ENCODE assay signal across 25 cellular contexts in the genomic region with DNA sequence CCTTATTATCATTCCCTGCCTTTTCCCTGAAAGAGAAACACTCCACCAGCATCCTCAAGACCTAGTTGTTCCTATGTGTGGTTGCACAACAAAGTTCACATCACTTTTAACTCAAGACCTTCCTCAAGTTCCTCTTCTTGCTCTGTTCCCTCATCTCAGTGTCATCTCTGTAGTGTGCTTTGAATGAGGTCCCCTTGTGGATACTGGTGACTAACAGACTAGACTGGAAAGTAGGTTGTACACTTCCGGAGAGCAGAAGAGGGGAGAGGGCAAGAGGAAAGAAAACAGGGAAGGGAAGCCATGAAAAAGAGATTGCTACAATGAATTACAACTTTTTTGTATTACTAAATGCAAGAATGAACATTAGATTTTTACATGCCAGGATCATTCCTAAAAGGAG.
DNase-seq lines count a peak whose midpoint lies in the region; ATAC-seq, FAIRE-seq and TF ChIP-seq lines count a peak whose summit lies in the region.
"Had no signal": no experiment of that assay in that cellular context is flagged by ENCODE, and none has a peak within 500 bp of the region (broad histone marks: within the 10 kb centered on the region; RNA-seq: fewer than 3 reads in every experiment).

No MANE protein-coding gene starts in this region.

- H3K27ac Mint-ChIP-seq in stimulated activated naive CD8-positive, alpha-beta T cell treated with anti-CD3 and anti-CD28 coated beads, Interleukin-15, amount 100 ng/mL, for 72 hours: no peak overlapping the region
- H3K27ac Mint-ChIP-seq: activated B cell treated with CpG ODN at 0.5 μM for 24 hours; activated CD4-positive, alpha-beta memory T cell treated with anti-CD3 and anti-CD28 coated beads for 36 hours; CD4-positive, CD25-positive, alpha-beta regulatory T cell; stimulated activated naive CD8-positive, alpha-beta T cell treated with anti-CD3 and anti-CD28 coated beads, Interleukin-15, Interleukin-2, amounts not matched to agents 100 ng/mL and 50 ng/mL, for 24 hours had no signal

- no peaks in the 10 kb centered on the region for H3K79me2 ChIP-seq in GM12878 (ENCODE audit: control insufficient read depth, insufficient read depth, low read length)
- H3K79me2 ChIP-seq in osteoblast (ENCODE audit: insufficient read depth, low read length): no peaks in the 10 kb centered on the region

- H3K36me3 ChIP-seq in GM12878 (ENCODE audit: control insufficient read depth in 2 of 2, insufficient read depth in 2 of 2, low read length in 1 of 2) (no peaks in the 10 kb centered on the region), osteoblast (ENCODE audit: insufficient read depth, low read length) (no peaks in the 10 kb centered on the region), pancreas (no peaks in the 10 kb centered on the region)
- H3K36me3 ChIP-seq: ovary, SJSA1 had no signal

- POLR2A ChIA-PET in GM12878 (lab: Charles Lee): no interaction called here

- FAIRE-seq in GM12878 (lab: Jason Lieb, UNC): no peak
- FAIRE-seq in pancreas (lab: Jason Lieb, UNC): no peak

- H2AFZ ChIP-seq in GM12878 (ENCODE audit: control insufficient read depth, low read depth, low read length): no peak overlapping the region
- H2AFZ ChIP-seq in osteoblast (ENCODE audit: low read length): peak overlapping the region; percentile 19
- H2AFZ ChIP-seq: PC-9 had no signal

- BruUV-seq in GM12878 (replicated peaks; lab: Mats Ljungman, UMichigan): no TSS peak

- no peak for TF ChIP-seq RAD21 in GM12878 (IDR thresholded peaks at IDR 0.05; ENCODE audit: insufficient read depth, low read depth, low read length)

- H3K27me3 ChIP-seq in GM12878 (replicated peaks in 1 of 2; ENCODE audit: control insufficient read depth in 2 of 2, insufficient read depth in 2 of 2, low read length in 1 of 2): no peaks in the 10 kb centered on the region
- H3K27me3 ChIP-seq in osteoblast (ENCODE audit: insufficient read depth, low read length): no peaks in the 10 kb centered on the region
- no peaks in the 10 kb centered on the region for H3K27me3 ChIP-seq in pancreas
- H3K27me3 ChIP-seq: ovary, SJSA1 had no signal

- H3K4me3 ChIP-seq in NB4 (ENCODE audit: low read depth, low read length) (no peak overlapping the region), GM12878 (no peak overlapping the region), osteoblast (ENCODE audit: insufficient read depth, low read length) (no peak overlapping the region), pancreas (no peak overlapping the region)
- H3K4me3 ChIP-seq: ovary, PC-9, SJSA1 had no signal

- H3K36me3 Mint-ChIP-seq in activated T-cell treated with anti-CD3 and anti-CD28 coated beads, Interleukin-2, amount 50 U/mL, for 4 hours (ENCODE audit: insufficient read depth): no peaks in the 10 kb centered on the region
- H3K36me3 Mint-ChIP-seq: activated CD4-positive, alpha-beta memory T cell treated with anti-CD3 and anti-CD28 coated beads for 36 hours; CD4-positive, CD25-positive, alpha-beta regulatory T cell had no signal

- in situ Hi-C loops in GM12878 (cut with MboI): no loop called here

- TF ChIP-seq EP300 in GM12878 (IDR thresholded peaks at IDR 0.05; ENCODE audit: borderline replicate concordance in 1 of 2, control insufficient read depth in 1 of 2, low read depth in 2 of 2, low read length in 2 of 2): no peak

- H3K27ac ChIP-seq in GM12878 (ENCODE audit: control insufficient read depth, insufficient read depth): no peak overlapping the region
- H3K27ac ChIP-seq in osteoblast (ENCODE audit: low read depth, low read length): no peak overlapping the region
- no peak overlapping the region for H3K27ac ChIP-seq in pancreas
- H3K27ac ChIP-seq: ovary, PC-9, SJSA1 had no signal

- H3K9ac ChIP-seq in GM12878 (ENCODE audit: control insufficient read depth, insufficient read depth, low read length): no peak overlapping the region

- ATAC-seq in GM12878 (peak; percentile 36; the same call in 1 of the 3 replicates), pancreas (no peak)
- ATAC-seq in stimulated activated naive CD8-positive, alpha-beta T cell treated with anti-CD3 and anti-CD28 coated beads, Interleukin-15, amount 100 ng/mL, for 72 hours: no peak
- ATAC-seq in activated T-cell treated with anti-CD3 and anti-CD28 coated beads, Interleukin-2, amount 50 U/mL, for 4 hours: no peak
- ATAC-seq: right cardiac atrium had no signal

- H3K4me3 Mint-ChIP-seq in stimulated activated naive CD8-positive, alpha-beta T cell treated with anti-CD3 and anti-CD28 coated beads, Interleukin-15, amount 100 ng/mL, for 72 hours: no peak overlapping the region
- H3K4me3 Mint-ChIP-seq in activated T-cell treated with anti-CD3 and anti-CD28 coated beads, Interleukin-2, amount 50 U/mL, for 4 hours: no peak overlapping the region
- H3K4me3 Mint-ChIP-seq: activated B cell treated with CpG ODN at 0.5 μM for 24 hours; activated CD4-positive, alpha-beta memory T cell treated with anti-CD3 and anti-CD28 coated beads for 36 hours; CD4-positive, CD25-positive, alpha-beta regulatory T cell; stimulated activated naive CD8-positive, alpha-beta T cell treated with anti-CD3 and anti-CD28 coated beads, Interleukin-15, Interleukin-2, amounts not matched to agents 100 ng/mL and 50 ng/mL, for 24 hours had no signal

- no peaks in the 10 kb centered on the region for H3K27me3 Mint-ChIP-seq in stimulated activated naive CD8-positive, alpha-beta T cell treated with anti-CD3 and anti-CD28 coated beads, Interleukin-15, amount 100 ng/mL, for 72 hours
- no peaks in the 10 kb centered on the region for H3K27me3 Mint-ChIP-seq in activated T-cell treated with anti-CD3 and anti-CD28 coated beads, Interleukin-2, amount 50 U/mL, for 4 hours (ENCODE audit: low read depth)
- H3K27me3 Mint-ChIP-seq: activated B cell treated with CpG ODN at 0.5 μM for 24 hours; activated CD4-positive, alpha-beta memory T cell treated with anti-CD3 and anti-CD28 coated beads for 36 hours; CD4-positive, CD25-positive, alpha-beta regulatory T cell; stimulated activated naive CD8-positive, alpha-beta T cell treated with anti-CD3 and anti-CD28 coated beads, Interleukin-15, Interleukin-2, amounts not matched to agents 100 ng/mL and 50 ng/mL, for 24 hours had no signal

- WGBS in GM12878 (ENCODE audit: insufficient coverage, insufficient replicate concordance, low lambda C conversion rate, missing lambda C conversion rate): 0% methylated on average over 1 of the region's 1 CpG
- 85 to 96% methylated on average over 1 of the region's 1 CpG for WGBS in pancreas, 2 donors

- intact Hi-C loops in GM12878 (cut with micrococcal nuclease; ENCODE audit: unreplicated experiment) (no loop called here), pancreas (cut with DNase I) (no loop called here)

- RAD21 ChIA-PET in GM12878 (lab: Charles Lee; ENCODE audit: unreplicated experiment): no interaction called here

- H3K4me2 ChIP-seq in GM12878 (ENCODE audit: control insufficient read depth, insufficient read depth) (no peak overlapping the region), osteoblast (ENCODE audit: insufficient read depth, low read length) (no peak overlapping the region)
- H3K4me2 ChIP-seq: PC-9 had no signal

- SMC1A ChIA-PET in GM12878 (lab: Charles Lee; ENCODE audit: uncharacterized antibody, unreplicated experiment): no interaction called here

- H3K4me1 ChIP-seq in GM12878 (ENCODE audit: control insufficient read depth, insufficient read depth, low read length) (no peaks in the 10 kb centered on the region), osteoblast (ENCODE audit: insufficient read depth, low read length) (peaks cover 43% of the 10 kb centered on the region), pancreas (peaks cover 0 to 7% (median 3%) of the 10 kb centered on the region in 3 donors)

- no peaks in the 10 kb centered on the region for H3K4me1 Mint-ChIP-seq in stimulated activated naive CD8-positive, alpha-beta T cell treated with anti-CD3 and anti-CD28 coated beads, Interleukin-15, amount 100 ng/mL, for 72 hours
- H3K4me1 Mint-ChIP-seq in activated T-cell treated with anti-CD3 and anti-CD28 coated beads, Interleukin-2, amount 50 U/mL, for 4 hours (ENCODE audit: low read depth): no peaks in the 10 kb centered on the region
- H3K4me1 Mint-ChIP-seq: activated B cell treated with CpG ODN at 0.5 μM for 24 hours; CD4-positive, CD25-positive, alpha-beta regulatory T cell had no signal

- CTCF ChIA-PET in GM12878 (lab: Yijun Ruan, JAX): no interaction called here

- H4K20me1 ChIP-seq in GM12878 (ENCODE audit: control insufficient read depth, insufficient read depth) (no peaks in the 10 kb centered on the region), osteoblast (ENCODE audit: insufficient read depth, low read length) (no peaks in the 10 kb centered on the region)

- TF ChIP-seq POLR2A in NB4 (IDR thresholded peaks at IDR 0.05; ENCODE audit: extremely low read depth, insufficient read length) (no peak), GM12878 (IDR thresholded peaks at IDR 0.05; ENCODE audit: low read depth, low read length) (no peak)

- peaks cover 0 to 4% of the 10 kb centered on the region in 2 donors for H3K9me3 Mint-ChIP-seq in stimulated activated naive CD8-positive, alpha-beta T cell treated with anti-CD3 and anti-CD28 coated beads, Interleukin-15, amount 100 ng/mL, for 72 hours
- no peaks in the 10 kb centered on the region for H3K9me3 Mint-ChIP-seq in activated T-cell treated with anti-CD3 and anti-CD28 coated beads, Interleukin-2, amount 50 U/mL, for 4 hours
- H3K9me3 Mint-ChIP-seq: activated B cell treated with CpG ODN at 0.5 μM for 24 hours; activated CD4-positive, alpha-beta memory T cell treated with anti-CD3 and anti-CD28 coated beads for 36 hours; stimulated activated naive CD8-positive, alpha-beta T cell treated with anti-CD3 and anti-CD28 coated beads, Interleukin-15, Interleukin-2, amounts not matched to agents 100 ng/mL and 50 ng/mL, for 24 hours had no signal

- H3K9me3 ChIP-seq in GM12878 (replicated peaks; ENCODE audit: control insufficient read depth, insufficient read depth, low read length): no peaks in the 10 kb centered on the region; the same call in 2 of the 3 replicates
- no peaks in the 10 kb centered on the region for H3K9me3 ChIP-seq in osteoblast (ENCODE audit: low read depth, low read length)
- no peaks in the 10 kb centered on the region for H3K9me3 ChIP-seq in pancreas
- H3K9me3 ChIP-seq: ovary, SJSA1 had no signal

- DNase-seq in GF-D8 (lab: John Stamatoyannopoulos, UW) (peak; percentile 7), NB4 (ENCODE audit: low read depth) (peak; percentile 39), GM12878 (ENCODE audit: low read depth, low spot score) (no peak), osteoblast (ENCODE audit: insufficient read length, low spot score, missing footprints) (no peak), NCI-H82 treated with DMSO at 0.1 percent for 48 hours (lab: John Stamatoyannopoulos, UW; ENCODE audit: unreplicated experiment) (no peak), pancreas (no peak)
- no peak for DNase-seq in stimulated activated naive CD8-positive, alpha-beta T cell treated with anti-CD3 and anti-CD28 coated beads, Interleukin-15, amount 100 ng/mL, for 72 hours
- no peak for DNase-seq in activated T-cell treated with anti-CD3 and anti-CD28 coated beads, Interleukin-2, amount 50 U/mL, for 4 hours
- DNase-seq: activated B cell treated with CpG ODN at 0.5 μM for 24 hours; activated CD4-positive, alpha-beta memory T cell treated with anti-CD3 and anti-CD28 coated beads for 36 hours; activated gamma-delta T cell; CD4-positive, CD25-positive, alpha-beta regulatory T cell; cortex of kidney; DMS 273 treated with DMSO at 0.1 percent for 48 hours; glutamatergic neuron; HCEC 1CT; mesenchymal stem cell; NCI-H1105; NCI-H2029; ovary; PC-9; right cardiac atrium; T-helper 2 cell had no signal

- TF ChIP-seq CTCF in NB4 (IDR thresholded peaks at IDR 0.05; ENCODE audit: low read depth, low read length): no peak
- TF ChIP-seq CTCF in GM12878 (IDR thresholded peaks at IDR 0.05 in 2 of 3, conservative IDR thresholded peaks at IDR 0.05 in 1 of 3; ENCODE audit: control insufficient read depth in 2 of 3, extremely low read depth in 1 of 3, insufficient read depth in 1 of 3, low read depth in 3 of 3, low read length in 3 of 3): no peak
- no peak for TF ChIP-seq CTCF in osteoblast (IDR thresholded peaks at IDR 0.05; ENCODE audit: extremely low read depth, low read depth, low read length)
- TF ChIP-seq CTCF in pancreas (IDR thresholded peaks at IDR 0.05): no peak

Comparison
In these comparisons a context has a peak if more than half of its experiments do, and no peak if none do; other contexts are left out.
1. DNase-seq: peak in GF-D8 (single experiment) and NB4 (single experiment); none in GM12878 (single experiment), osteoblast (single experiment), stimulated activated naive CD8-positive, alpha-beta T cell treated with anti-CD3 and anti-CD28 coated beads, Interleukin-15, amount 100 ng/mL, for 72 hours (0 of 2), NCI-H82 treated with DMSO at 0.1 percent for 48 hours (single experiment), pancreas (0 of 6) and activated T-cell treated with anti-CD3 and anti-CD28 coated beads, Interleukin-2, amount 50 U/mL, for 4 hours (single experiment).